1 cellular context compared by ENCODE assay signal in the genomic region with DNA sequence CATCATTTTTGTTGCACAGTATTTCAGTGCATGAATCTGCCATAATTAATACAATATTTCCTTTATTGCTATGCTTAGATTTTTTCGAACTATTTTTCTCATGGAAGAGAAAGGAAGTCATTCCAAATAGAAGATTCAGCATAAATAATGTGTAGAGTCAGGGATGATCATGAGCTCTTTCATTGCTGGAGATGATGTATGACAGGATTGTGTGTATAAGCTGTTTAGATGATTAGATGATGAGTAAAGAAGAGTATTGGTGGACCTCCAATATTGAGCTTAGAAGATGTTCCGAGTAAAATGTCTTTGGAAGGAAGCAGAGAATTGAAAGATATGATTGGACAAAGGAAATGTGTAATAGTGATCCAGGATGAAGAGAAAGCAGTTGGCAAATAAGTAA.
TF ChIP-seq lines count a peak whose summit lies in the region.

No MANE protein-coding gene starts in this region.

TF ChIP-seq in K562, 482 proteins besides CTCF, POLR2A, EP300 and RAD21 (continued from another document):
- TF ChIP-seq, protein P1, sequence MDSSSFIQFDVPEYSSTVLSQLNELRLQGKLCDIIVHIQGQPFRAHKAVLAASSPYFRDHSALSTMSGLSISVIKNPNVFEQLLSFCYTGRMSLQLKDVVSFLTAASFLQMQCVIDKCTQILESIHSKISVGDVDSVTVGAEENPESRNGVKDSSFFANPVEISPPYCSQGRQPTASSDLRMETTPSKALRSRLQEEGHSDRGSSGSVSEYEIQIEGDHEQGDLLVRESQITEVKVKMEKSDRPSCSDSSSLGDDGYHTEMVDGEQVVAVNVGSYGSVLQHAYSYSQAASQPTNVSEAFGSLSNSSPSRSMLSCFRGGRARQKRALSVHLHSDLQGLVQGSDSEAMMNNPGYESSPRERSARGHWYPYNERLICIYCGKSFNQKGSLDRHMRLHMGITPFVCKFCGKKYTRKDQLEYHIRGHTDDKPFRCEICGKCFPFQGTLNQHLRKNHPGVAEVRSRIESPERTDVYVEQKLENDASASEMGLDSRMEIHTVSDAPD (CRISPR knock-in tag; IDR thresholded peaks at IDR 0.05), result no peak
- TF ChIP-seq, protein P2, sequence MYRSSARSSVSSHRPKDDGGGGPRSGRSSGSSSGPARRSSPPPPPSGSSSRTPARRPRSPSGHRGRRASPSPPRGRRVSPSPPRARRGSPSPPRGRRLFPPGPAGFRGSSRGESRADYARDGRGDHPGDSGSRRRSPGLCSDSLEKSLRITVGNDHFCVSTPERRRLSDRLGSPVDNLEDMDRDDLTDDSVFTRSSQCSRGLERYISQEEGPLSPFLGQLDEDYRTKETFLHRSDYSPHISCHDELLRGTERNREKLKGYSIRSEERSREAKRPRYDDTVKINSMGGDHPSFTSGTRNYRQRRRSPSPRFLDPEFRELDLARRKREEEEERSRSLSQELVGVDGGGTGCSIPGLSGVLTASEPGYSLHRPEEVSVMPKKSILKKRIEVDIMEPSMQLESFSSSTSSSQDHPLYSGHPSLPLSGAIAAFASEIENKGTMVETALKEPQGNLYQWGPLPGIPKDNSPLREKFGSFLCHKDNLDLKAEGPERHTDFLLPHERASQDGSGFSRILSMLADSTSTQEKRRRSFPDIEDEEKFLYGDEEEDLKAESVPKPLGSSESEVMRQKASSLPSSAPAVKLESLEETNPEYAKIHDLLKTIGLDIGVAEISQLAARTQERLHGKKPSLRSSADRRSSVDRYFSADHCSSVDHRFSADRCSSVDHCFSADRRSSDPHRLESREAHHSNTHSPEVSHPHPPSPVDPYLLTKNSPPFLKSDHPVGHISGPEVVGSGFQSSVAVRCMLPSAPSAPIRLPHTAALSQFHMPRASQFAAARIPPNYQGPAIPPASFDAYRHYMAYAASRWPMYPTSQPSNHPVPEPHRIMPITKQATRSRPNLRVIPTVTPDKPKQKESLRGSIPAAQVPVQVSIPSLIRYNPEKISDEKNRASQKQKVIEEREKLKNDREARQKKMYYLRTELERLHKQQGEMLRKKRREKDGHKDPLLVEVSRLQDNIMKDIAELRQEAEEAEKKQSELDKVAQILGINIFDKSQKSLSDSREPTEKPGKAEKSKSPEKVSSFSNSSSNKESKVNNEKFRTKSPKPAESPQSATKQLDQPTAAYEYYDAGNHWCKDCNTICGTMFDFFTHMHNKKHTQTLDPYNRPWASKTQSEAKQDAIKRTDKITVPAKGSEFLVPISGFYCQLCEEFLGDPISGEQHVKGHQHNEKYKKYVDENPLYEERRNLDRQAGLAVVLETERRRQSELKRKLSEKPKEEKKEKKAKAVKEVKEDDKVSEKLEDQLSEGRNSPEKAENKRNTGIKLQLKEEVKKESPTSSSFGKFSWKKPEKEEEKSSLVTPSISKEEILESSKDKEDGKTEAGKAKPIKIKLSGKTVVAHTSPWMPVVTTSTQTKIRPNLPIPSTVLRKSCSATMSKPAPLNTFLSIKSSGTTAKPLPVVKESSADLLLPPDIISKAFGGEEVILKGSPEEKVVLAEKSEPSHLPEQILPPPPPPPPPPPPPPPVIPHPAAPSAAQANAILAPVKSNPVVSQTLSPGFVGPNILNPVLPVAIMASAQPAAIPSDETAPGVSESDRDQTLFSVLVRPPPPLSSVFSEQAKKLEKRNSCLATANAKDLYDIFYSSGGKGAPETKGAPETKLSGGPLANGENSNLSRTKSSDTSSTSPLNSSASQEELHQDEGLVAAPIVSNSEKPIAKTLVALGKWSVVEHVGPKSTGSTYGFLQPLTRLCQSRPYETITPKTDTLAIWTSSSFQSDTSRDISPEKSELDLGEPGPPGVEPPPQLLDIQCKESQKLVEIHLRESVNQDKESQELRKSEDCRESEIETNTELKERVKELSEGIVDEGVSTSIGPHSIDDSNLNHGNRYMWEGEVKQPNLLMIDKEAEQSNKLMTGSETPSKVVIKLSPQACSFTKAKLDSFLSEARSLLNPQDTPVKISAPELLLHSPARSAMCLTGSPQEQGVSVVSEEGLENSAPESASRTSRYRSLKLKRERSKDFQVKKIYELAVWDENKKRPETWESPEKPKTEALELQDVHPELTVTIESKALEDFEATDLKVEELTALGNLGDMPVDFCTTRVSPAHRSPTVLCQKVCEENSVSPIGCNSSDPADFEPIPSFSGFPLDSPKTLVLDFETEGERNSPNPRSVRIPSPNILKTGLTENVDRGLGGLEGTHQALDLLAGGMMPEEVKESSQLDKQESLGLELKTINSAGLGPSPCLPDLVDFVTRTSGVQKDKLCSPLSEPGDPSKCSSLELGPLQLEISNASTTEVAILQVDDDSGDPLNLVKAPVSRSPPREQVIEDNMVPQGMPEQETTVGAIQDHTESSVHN (IDR thresholded peaks at IDR 0.05; ENCODE audit: borderline replicate concordance in 1 of 2, low read depth in 1 of 2), result no peak
- TF ChIP-seq SIN3B (IDR thresholded peaks at IDR 0.05; ENCODE audit: low read depth) (no peak), POLR2G (IDR thresholded peaks at IDR 0.05; ENCODE audit: low read depth, low read length) (no peak), MED1 (CRISPR knock-in tag; IDR thresholded peaks at IDR 0.05; ENCODE audit: borderline replicate concordance) (no peak), TEAD4 (IDR thresholded peaks at IDR 0.05; ENCODE audit: low read length) (no peak), TEAD4 (CRISPR knock-in tag; IDR thresholded peaks at IDR 0.05; ENCODE audit: borderline replicate concordance) (no peak), MAFK (IDR thresholded peaks at IDR 0.05; ENCODE audit: low read length) (no peak)
